12 cellular contexts compared by ENCODE assay signal in the genomic region with DNA sequence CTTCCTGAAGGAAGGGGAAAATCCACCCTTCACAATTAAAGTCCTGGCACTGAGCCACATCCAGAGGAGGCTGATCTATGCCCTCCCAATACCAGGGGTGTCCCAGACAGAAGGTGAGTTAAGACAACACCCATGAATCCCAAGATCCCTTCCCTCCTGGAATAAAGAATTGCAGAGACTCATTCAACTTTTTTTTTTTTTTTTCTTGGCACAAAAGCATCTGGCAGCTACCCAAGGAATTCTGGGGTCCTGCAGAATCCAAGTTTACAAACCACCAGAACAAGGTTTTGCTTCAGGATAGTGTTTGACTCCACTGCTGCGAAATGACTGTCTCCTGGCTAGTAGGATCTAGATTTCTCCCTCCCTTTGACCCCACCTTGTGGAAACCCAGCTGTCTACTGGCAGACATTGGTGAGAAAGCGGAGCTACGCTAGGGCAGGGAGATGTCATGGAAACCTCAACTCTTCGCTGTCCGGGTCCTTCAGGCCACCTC. TPM values are rescaled to one million over a fixed set of nuclear protein-coding genes. Genes with fewer than 3 reads are reported as not detected.
DNase-seq lines count a peak whose midpoint lies in the region; ATAC-seq, FAIRE-seq and TF ChIP-seq lines count a peak whose summit lies in the region.
"Had no signal": no experiment of that assay in that cellular context is flagged by ENCODE, and none has a peak within 500 bp of the region (broad histone marks: within the 10 kb centered on the region; RNA-seq: fewer than 3 reads in every experiment).

No MANE protein-coding gene starts in this region.

- H2BK5ac ChIP-seq in neuronal stem cell (ENCODE audit: low read length), result no peak overlapping the region

- ATAC-seq in A549 (peak; percentile 4 to 7; a peak in 2 of 6 replicates), GM19395 (IDR thresholded peaks at IDR 0.05; ENCODE audit: unreplicated experiment) (no peak), GM21619 (IDR thresholded peaks at IDR 0.05; ENCODE audit: unreplicated experiment) (no peak)
- ATAC-seq: K562, left lobe of liver had no signal

- H2BK15ac ChIP-seq in neuronal stem cell (ENCODE audit: low read length), result no peak overlapping the region

- no peak for TF ChIP-seq EP300 in A549 (IDR thresholded peaks at IDR 0.05)

- POLR2A ChIA-PET in A549 (lab: Yijun Ruan, JAX), result interaction anchor here (0.9 to 1.9 kb wide), 4 partner anchors 9 to 203 kb away, joined by 3 to 7 read pairs (median 4); no protein-coding TSS in a partner anchor

- FAIRE-seq in A549 (lab: Jason Lieb, UNC), result no peak
- FAIRE-seq: K562 had no signal

- H3K27me3 ChIP-seq in neuronal stem cell (ENCODE audit: control insufficient read depth in 3 of 3, insufficient read depth in 3 of 3, low read depth in 1 of 3, low read length in 3 of 3), result no peaks in the 10 kb centered on the region

- TF ChIP-seq POLR2A in A549 (IDR thresholded peaks at IDR 0.05; ENCODE audit: low read length), result no peak

- no peak overlapping the region for H3K4me3 ChIP-seq in A549
- no peak overlapping the region for H3K4me3 ChIP-seq in fibroblast of pulmonary artery (replicated peaks; ENCODE audit: low read depth, low read length)
- no peak overlapping the region for H3K4me3 ChIP-seq in neuronal stem cell (ENCODE audit: low read length in 2 of 2)
- H3K4me3 ChIP-seq: K562 had no signal

- no peak overlapping the region for H3K23ac ChIP-seq in neuronal stem cell (ENCODE audit: low read depth, low read length, poor library complexity)

- no peak overlapping the region for H3K4ac ChIP-seq in neuronal stem cell (ENCODE audit: low read length)

- no peak overlapping the region for H2BK120ac ChIP-seq in neuronal stem cell (ENCODE audit: low read depth, low read length)

- no peak for DNase-seq in A549 (ENCODE audit: low read depth in 1 of 2, low spot score in 1 of 2)
- peak; percentile 64 for DNase-seq in amniotic epithelial cell (ENCODE audit: low read depth)
- peak; percentile 86 for DNase-seq in fibroblast of pulmonary artery (ENCODE audit: low read depth)
- no peak for DNase-seq in neuronal stem cell (ENCODE audit: low spot score)
- no peak for DNase-seq in NCI-H2107 (lab: John Stamatoyannopoulos, UW)
- no peak for DNase-seq in GM20000 (ENCODE audit: low spot score)
- DNase-seq: effector CD8-positive, alpha-beta T cell; T-helper 9 cell had no signal

- TF ChIP-seq RAD21 in A549 (conservative IDR thresholded peaks at IDR 0.05 in 1 of 2, IDR thresholded peaks at IDR 0.05 in 1 of 2), result peak in 1 of 2 experiments; percentile 22; a peak in 1 of 5 replicates

- no peak overlapping the region for H2BK12ac ChIP-seq in neuronal stem cell (ENCODE audit: low read length)

- no peak overlapping the region for H3K14ac ChIP-seq in neuronal stem cell (ENCODE audit: low read length)

- H3K27ac ChIP-seq in A549 (peak overlapping the region in 1 of 2 experiments; percentile 18; a peak in 3 of 6 replicates), neuronal stem cell (replicated peaks; ENCODE audit: low read length) (no peak overlapping the region)

- H2AK5ac ChIP-seq in neuronal stem cell (ENCODE audit: low read depth, low read length), result no peak overlapping the region

- 0 out of 3 replicates have a peak overlapping the region, but pooled peaks have one; percentile 5 for H3K4me2 ChIP-seq in A549
- H3K4me2 ChIP-seq in neuronal stem cell (ENCODE audit: insufficient read depth, low read length, poor library complexity, severe bottlenecking), result no peak overlapping the region

- peak overlapping the region; percentile 5 for H3K18ac ChIP-seq in neuronal stem cell (ENCODE audit: low read length)

- CTCF ChIA-PET in A549 (lab: Yijun Ruan, JAX), result interaction anchor here (0.6 to 4.5 kb wide), 17 partner anchors 8 to 1019 kb away, joined by 3 to 19 read pairs (median 4); no protein-coding TSS in a partner anchor

- no peak for TF ChIP-seq CTCF in A549 (IDR thresholded peaks at IDR 0.05)
- TF ChIP-seq CTCF in fibroblast of pulmonary artery (IDR thresholded peaks at IDR 0.05; ENCODE audit: low read length, missing control alignments), result peak; percentile 7
- no peak for TF ChIP-seq CTCF in GM20000 (IDR thresholded peaks at IDR 0.05; ENCODE audit: extremely low read depth, missing control alignments)

- no peak overlapping the region for H3K9ac ChIP-seq in neuronal stem cell (ENCODE audit: low read depth, low read length, poor library complexity)

- H4K91ac ChIP-seq in neuronal stem cell (ENCODE audit: low read depth, low read length, poor library complexity), result no peak overlapping the region

- H3K36me3 ChIP-seq in neuronal stem cell (replicated peaks in 1 of 2; ENCODE audit: control insufficient read depth in 2 of 2, insufficient read depth in 2 of 2, low read length in 2 of 2), result peaks cover 16 to 49% of the 10 kb centered on the region in 2 donors

- 97% methylated on average over 5 of the region's 5 CpGs for WGBS in A549 (ENCODE audit: missing lambda C conversion rate)
- WGBS in neuronal stem cell (ENCODE audit: extremely low coverage in 2 of 2, insufficient read length in 2 of 2, insufficient replicate concordance in 1 of 2), 2 donors, result no CpG with 5 or more reads among the region's 5 CpGs

- H3K79me1 ChIP-seq in neuronal stem cell (ENCODE audit: low read depth, low read length), result no peaks in the 10 kb centered on the region

- no peak overlapping the region for H4K8ac ChIP-seq in neuronal stem cell (ENCODE audit: low read depth, low read length)

- H3K4me1 ChIP-seq in A549, result peaks cover 52% of the 10 kb centered on the region
- peaks cover 35 to 52% of the 10 kb centered on the region in 2 donors for H3K4me1 ChIP-seq in neuronal stem cell (ENCODE audit: control insufficient read depth in 2 of 2, insufficient read depth in 1 of 2, low read depth in 1 of 2, low read length in 2 of 2)

- H2AFZ ChIP-seq in neuronal stem cell (ENCODE audit: low read length), result no peak overlapping the region

- H3K9me3 ChIP-seq in A549 (no peaks in the 10 kb centered on the region), neuronal stem cell (replicated peaks in 1 of 2; ENCODE audit: control insufficient read depth in 2 of 2, insufficient read depth in 1 of 2, low read depth in 1 of 2, low read length in 2 of 2) (no peaks in the 10 kb centered on the region)

TF ChIP-seq in A549, 52 proteins besides CTCF, POLR2A, EP300 and RAD21 (continues in another document):
- TF ChIP-seq HEYL (CRISPR knock-in tag; IDR thresholded peaks at IDR 0.05) (no peak), FOSB (CRISPR knock-in tag; IDR thresholded peaks at IDR 0.05) (no peak), RCOR1 (IDR thresholded peaks at IDR 0.05; ENCODE audit: low read depth, low read length) (no peak), JUN (IDR thresholded peaks at IDR 0.05) (peak in 1 of 2 experiments; percentile 29; a peak in 1 of 5 replicates), NPAS2 (CRISPR knock-in tag; IDR thresholded peaks at IDR 0.05; ENCODE audit: borderline replicate concordance) (no peak), KDM5A (IDR thresholded peaks at IDR 0.05) (no peak), SMC3 (IDR thresholded peaks at IDR 0.05) (0 out of 3 replicates have a peak, but pooled peaks have one; percentile 21), TP53 (CRISPR knock-in tag; IDR thresholded peaks at IDR 0.05) (0 out of 2 replicates have a peak, but pooled peaks have one; percentile 43), BHLHE40 (IDR thresholded peaks at IDR 0.05; ENCODE audit: low read depth, low read length) (no peak), GATA3 (IDR thresholded peaks at IDR 0.05; ENCODE audit: borderline replicate concordance) (no peak), ZC3H11A (IDR thresholded peaks at IDR 0.05) (no peak), HOXB5 (CRISPR knock-in tag; IDR thresholded peaks at IDR 0.05) (no peak)
- TF ChIP-seq, protein P1, sequence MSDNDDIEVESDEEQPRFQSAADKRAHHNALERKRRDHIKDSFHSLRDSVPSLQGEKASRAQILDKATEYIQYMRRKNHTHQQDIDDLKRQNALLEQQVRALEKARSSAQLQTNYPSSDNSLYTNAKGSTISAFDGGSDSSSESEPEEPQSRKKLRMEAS (IDR thresholded peaks at IDR 0.05), result no peak
- TF ChIP-seq, protein P2, sequence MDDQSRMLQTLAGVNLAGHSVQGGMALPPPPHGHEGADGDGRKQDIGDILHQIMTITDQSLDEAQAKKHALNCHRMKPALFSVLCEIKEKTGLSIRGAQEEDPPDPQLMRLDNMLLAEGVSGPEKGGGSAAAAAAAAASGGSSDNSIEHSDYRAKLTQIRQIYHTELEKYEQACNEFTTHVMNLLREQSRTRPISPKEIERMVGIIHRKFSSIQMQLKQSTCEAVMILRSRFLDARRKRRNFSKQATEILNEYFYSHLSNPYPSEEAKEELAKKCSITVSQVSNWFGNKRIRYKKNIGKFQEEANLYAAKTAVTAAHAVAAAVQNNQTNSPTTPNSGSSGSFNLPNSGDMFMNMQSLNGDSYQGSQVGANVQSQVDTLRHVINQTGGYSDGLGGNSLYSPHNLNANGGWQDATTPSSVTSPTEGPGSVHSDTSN (IDR thresholded peaks at IDR 0.05), result no peak
- TF ChIP-seq, protein P3, sequence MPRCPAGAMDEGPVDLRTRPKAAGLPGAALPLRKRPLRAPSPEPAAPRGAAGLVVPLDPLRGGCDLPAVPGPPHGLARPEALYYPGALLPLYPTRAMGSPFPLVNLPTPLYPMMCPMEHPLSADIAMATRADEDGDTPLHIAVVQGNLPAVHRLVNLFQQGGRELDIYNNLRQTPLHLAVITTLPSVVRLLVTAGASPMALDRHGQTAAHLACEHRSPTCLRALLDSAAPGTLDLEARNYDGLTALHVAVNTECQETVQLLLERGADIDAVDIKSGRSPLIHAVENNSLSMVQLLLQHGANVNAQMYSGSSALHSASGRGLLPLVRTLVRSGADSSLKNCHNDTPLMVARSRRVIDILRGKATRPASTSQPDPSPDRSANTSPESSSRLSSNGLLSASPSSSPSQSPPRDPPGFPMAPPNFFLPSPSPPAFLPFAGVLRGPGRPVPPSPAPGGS (IDR thresholded peaks at IDR 0.05), result no peak
- TF ChIP-seq, protein P4, sequence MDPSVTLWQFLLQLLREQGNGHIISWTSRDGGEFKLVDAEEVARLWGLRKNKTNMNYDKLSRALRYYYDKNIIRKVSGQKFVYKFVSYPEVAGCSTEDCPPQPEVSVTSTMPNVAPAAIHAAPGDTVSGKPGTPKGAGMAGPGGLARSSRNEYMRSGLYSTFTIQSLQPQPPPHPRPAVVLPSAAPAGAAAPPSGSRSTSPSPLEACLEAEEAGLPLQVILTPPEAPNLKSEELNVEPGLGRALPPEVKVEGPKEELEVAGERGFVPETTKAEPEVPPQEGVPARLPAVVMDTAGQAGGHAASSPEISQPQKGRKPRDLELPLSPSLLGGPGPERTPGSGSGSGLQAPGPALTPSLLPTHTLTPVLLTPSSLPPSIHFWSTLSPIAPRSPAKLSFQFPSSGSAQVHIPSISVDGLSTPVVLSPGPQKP (IDR thresholded peaks at IDR 0.05; ENCODE audit: low read depth, low read length), result no peak

RNA-seq across cellular contexts. Expression of a gene that starts 37.4 kb away (rescaled TPM):
- polyA plus RNA-seq in A549 (2011; rRNA removed) (90.0 and 141 TPM in 2 replicates), A549 (2017; fragmentation: RNase III; extraction: RNeasy Plus Mini Kit Qiagen cat#74134 plus additional on column Dnase treatment) (75.7 to 80.9 TPM (median 80.8 TPM) in 3 replicates)
- polyA plus RNA-seq in A549 (2012; cell fraction: cytosol; rRNA removed), result 34.0 and 43.4 TPM in 2 replicates
- 147 and 253 TPM in 2 replicates for polyA plus RNA-seq in A549 (2012; cell fraction: nucleus; rRNA removed)
- 334 and 370 TPM in 2 replicates for polyA minus RNA-seq in A549 (2011; rRNA and poly(A)+ RNA removed)
- 64.8 TPM for polyA plus RNA-seq in neuronal stem cell (2013, experiment 1 of 2)
- 65.6 TPM for polyA plus RNA-seq in neuronal stem cell (2013, experiment 2 of 2)

Comparison
In these comparisons a context has a peak if more than half of its experiments do, and no peak if none do; other contexts are left out.
1. ATAC-seq: peak in A549 (2 of 2); none in GM19395 (single experiment) and GM21619 (single experiment).
2. DNase-seq: peak in amniotic epithelial cell (single experiment) and fibroblast of pulmonary artery (single experiment); none in A549 (0 of 2), neuronal stem cell (single experiment), NCI-H2107 (single experiment) and GM20000 (single experiment).